10 cellular contexts compared by ENCODE assay signal in the genomic region with DNA sequence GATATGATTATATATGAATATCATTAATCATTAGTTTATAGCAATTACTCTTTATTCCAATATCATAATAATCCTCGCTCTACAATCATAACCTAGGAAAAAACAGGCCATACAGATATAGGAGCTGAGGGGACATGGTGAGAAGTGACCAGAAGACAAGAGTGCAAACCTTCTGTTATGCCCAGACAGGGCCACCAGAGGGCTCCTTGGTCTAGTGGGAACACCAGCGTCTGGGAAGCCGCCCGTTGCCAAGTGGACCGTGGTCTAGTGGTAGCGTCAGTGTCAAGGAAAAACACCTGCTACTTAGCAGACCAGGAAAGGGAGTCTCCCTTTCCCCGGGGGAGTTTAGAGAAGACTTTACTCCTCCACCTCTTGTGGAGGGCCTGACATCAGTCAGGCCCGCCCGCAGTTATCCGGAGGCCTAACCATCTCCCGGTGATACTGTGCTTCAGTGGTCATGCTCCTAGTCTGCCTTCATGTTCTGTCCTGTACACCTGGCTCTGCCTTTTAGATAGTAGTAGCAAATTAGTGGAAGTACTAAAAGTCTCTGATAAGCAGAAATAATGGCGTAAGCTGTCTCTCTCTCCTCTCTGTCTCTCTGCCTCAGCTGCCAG. TPM values are rescaled to one million over a fixed set of nuclear protein-coding genes. Genes with fewer than 3 reads are reported as not detected.
DNase-seq lines count a peak whose midpoint lies in the region; FAIRE-seq and TF ChIP-seq lines count a peak whose summit lies in the region.
"Not testable (repeated sequence)": the region's sequence is repeated elsewhere in the genome, so short reads cannot be mapped to it uniquely, and the experiment has no call there.
"Had no signal": no experiment of that assay in that cellular context is flagged by ENCODE, and none has a peak within 500 bp of the region (broad histone marks: within the 10 kb centered on the region; RNA-seq: fewer than 3 reads in every experiment).

No MANE protein-coding gene starts in this region.

- TF ChIP-seq CTCF in A673 (conservative IDR thresholded peaks at IDR 0.05; ENCODE audit: low read depth, low read length): peak; percentile 60
- TF ChIP-seq CTCF in lower leg skin (IDR thresholded peaks at IDR 0.05): not testable (repeated sequence)

- intact Hi-C loops in A673 (cut with micrococcal nuclease; ENCODE audit: unreplicated experiment); lower leg skin (cut with DNase I; ENCODE audit: low total_unique reads): not testable (repeated sequence)

- not testable (repeated sequence) for BruUV-seq in A673 (replicated peaks; lab: Mats Ljungman, UMichigan)

- peaks cover 34% of the 10 kb centered on the region for H3K36me3 ChIP-seq in A673 (ENCODE audit: insufficient read depth, low read length, poor library complexity, severe bottlenecking)

- not testable (repeated sequence) for H3K27me3 ChIP-seq in A673 (replicated peaks; ENCODE audit: insufficient read depth, low read depth, low read length, poor library complexity)

- H3K4me3 ChIP-seq in A673 (ENCODE audit: low read depth, low read length, poor library complexity, severe bottlenecking); lower leg skin (ENCODE audit: low read depth, poor library complexity, severe bottlenecking): not testable (repeated sequence)

- POLR2A ChIA-PET in A673 (lab: Charles Lee; ENCODE audit: low non-redundant PET): not testable (repeated sequence)

- TF ChIP-seq POLR2A in GM12891 (IDR thresholded peaks at IDR 0.05; ENCODE audit: low read depth, low read length); erythroblast (IDR thresholded peaks at IDR 0.05; ENCODE audit: low read length); lower leg skin (IDR thresholded peaks at IDR 0.05): not testable (repeated sequence)

- FAIRE-seq in GM12891 (lab: Jason Lieb, UNC): peak; percentile 50

- not testable (repeated sequence) for H3K4me1 ChIP-seq in A673 (ENCODE audit: insufficient read depth, low read length, poor library complexity, severe bottlenecking)

- H3K9me3 ChIP-seq in A673 (ENCODE audit: low read depth, low read length, poor library complexity, severe bottlenecking): not testable (repeated sequence)

- 65 to 74% methylated on average over 12 of the region's 12 CpGs for WGBS in lower leg skin, 2 donors

- H3K27ac ChIP-seq in A673 (ENCODE audit: low read depth, low read length, poor library complexity, severe bottlenecking): not testable (repeated sequence)

- DNase-seq in A673 (ENCODE audit: low spot score) (peak; percentile 67), NCI-H187 (lab: John Stamatoyannopoulos, UW) (peak; percentile 65 to 82), SKM-1 (lab: John Stamatoyannopoulos, UW; ENCODE audit: unreplicated experiment) (peak; percentile 41), erythroblast (lab: John Stamatoyannopoulos, UW) (peak; percentile 42 to 61), lower leg skin (ENCODE audit: low spot score in 2 of 2) (peak; percentile 48 to 91)
- not testable (repeated sequence) for DNase-seq in GM12891 (ENCODE audit: insufficient read length, low spot score)
- DNase-seq in activated effector memory CD4-positive, alpha-beta T cell treated with Interleukin-2 at 50 U/mL for 16 hours: peak; percentile 26
- DNase-seq in stimulated activated CD4-positive, alpha-beta T cell treated with anti-CD3 and anti-CD28 coated beads, Interleukin-15, amount 100 ng/mL, for 1 hour (ENCODE audit: low read depth in 1 of 2, low spot score in 1 of 2): peak; percentile 20 to 21

- CTCF ChIA-PET in A673 (lab: Charles Lee): not testable (repeated sequence)

RNA-seq across cellular contexts. Expression of a gene that starts 26.5 kb away (rescaled TPM):
- total RNA-seq in A673 (2021) (22.6 and 36.5 TPM in 2 replicates), lower leg skin (10 to 100 TPM in 2 of 4 donors, 1 to 10 TPM in 2; 4.3 to 21.8 (median 11.7) TPM)
- 5.7 TPM for polyA plus RNA-seq in GM12891 (2012; ENCODE audit: low read depth, missing spikeins)

RNA-seq across cellular contexts. Expression of a gene that starts 32.0 kb away (rescaled TPM):
- total RNA-seq in A673 (2021): not detected in 2 replicates
- not detected for polyA plus RNA-seq in GM12891 (2012; ENCODE audit: low read depth, missing spikeins)
- not detected for total RNA-seq in lower leg skin
- total RNA-seq: temporal lobe had no signal
- polyA plus RNA-seq: esophagus had no signal

RNA-seq across cellular contexts. Expression of a gene that starts 49.9 kb away (rescaled TPM):
- 0.07 and 0.09 TPM in 2 replicates for total RNA-seq in A673 (2021)
- 4.9 TPM for polyA plus RNA-seq in GM12891 (2012; ENCODE audit: low read depth, missing spikeins)
- total RNA-seq in lower leg skin: under 1 TPM; 0.15 to 0.74 (median 0.28) TPM
